In the genomic region with DNA sequence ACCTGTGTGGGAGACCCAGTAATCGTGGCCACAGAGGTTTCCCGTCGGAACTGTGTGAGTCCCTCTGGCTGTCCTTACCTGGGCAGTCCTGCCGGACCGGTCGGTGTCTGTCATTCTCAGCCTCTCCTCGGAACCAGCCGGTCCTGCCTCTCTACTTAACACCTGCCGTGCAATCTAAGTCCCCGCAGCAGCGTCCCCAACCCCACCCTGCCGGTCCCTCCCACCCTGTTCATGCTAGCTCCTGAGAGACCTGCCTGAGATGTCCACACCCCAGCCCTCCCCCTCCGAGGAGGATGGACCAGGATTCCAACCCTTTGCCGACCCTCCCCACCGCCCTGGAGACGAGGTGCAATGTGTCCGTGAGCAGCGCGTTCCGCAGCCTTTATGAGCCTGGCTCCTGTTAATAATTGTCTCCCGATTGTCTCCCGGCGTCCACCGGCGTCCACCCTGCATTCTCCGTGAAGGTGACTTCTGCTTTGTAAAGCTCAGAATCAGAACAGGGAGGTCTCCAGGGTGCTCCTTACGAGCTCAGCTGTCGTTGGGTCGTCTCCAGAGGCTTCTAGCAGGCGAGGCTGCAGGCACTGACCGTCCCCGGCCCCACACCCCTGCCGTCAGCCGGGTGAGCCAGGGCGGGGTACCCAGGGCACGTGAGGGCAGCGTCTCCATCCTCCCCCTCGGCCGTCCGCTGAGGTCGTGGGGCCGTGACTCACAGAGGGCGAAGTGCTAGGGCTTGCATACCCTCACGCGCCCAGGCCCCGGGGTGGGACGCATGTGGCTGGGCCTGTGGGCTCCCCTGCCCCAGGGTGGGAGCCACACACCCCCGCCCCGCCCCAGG, we compare ENCODE assay signal across 16 cellular contexts. TPM values are rescaled to one million over a fixed set of nuclear protein-coding genes. Genes with fewer than 3 reads are reported as not detected.
DNase-seq lines count a peak whose midpoint lies in the region; ATAC-seq, FAIRE-seq and TF ChIP-seq lines count a peak whose summit lies in the region.
"Had no signal": no experiment of that assay in that cellular context is flagged by ENCODE, and none has a peak within 500 bp of the region (broad histone marks: within the 10 kb centered on the region; RNA-seq: fewer than 3 reads in every experiment).

No MANE protein-coding gene starts in this region.

- TF ChIP-seq EP300 in K562 (IDR thresholded peaks at IDR 0.05; ENCODE audit: low read length): no peak

- H3K9me1 ChIP-seq in K562 (ENCODE audit: control insufficient read depth, insufficient read depth, low read length): peaks cover 7% of the 10 kb centered on the region

- H3K4me3 ChIP-seq in K562 (no peak overlapping the region), left lung (no peak overlapping the region), small intestine (ENCODE audit: low read depth in 1 of 2, low read length in 2 of 2) (peak overlapping the region in 1 of 2 donors; percentile 24), uterus (no peak overlapping the region)
- H3K4me3 ChIP-seq: thyroid gland had no signal

- POLR2A ChIA-PET in K562 (lab: Yijun Ruan, JAX): no interaction called here

- TF ChIP-seq POLR2A in K562 (conservative IDR thresholded peaks at IDR 0.05): no peak
- TF ChIP-seq POLR2A in uterus (IDR thresholded peaks at IDR 0.05): no peak

- peaks cover 60% of the 10 kb centered on the region; the same call in 2 of the 3 replicates for H3K36me3 ChIP-seq in K562 (ENCODE audit: control insufficient read depth, insufficient read depth, low read length)
- peaks cover 0 to 79% of the 10 kb centered on the region in 2 donors for H3K36me3 ChIP-seq in left lung
- peaks cover 7 to 11% of the 10 kb centered on the region in 2 donors for H3K36me3 ChIP-seq in small intestine (ENCODE audit: control insufficient read depth in 2 of 2, insufficient read depth in 2 of 2, low read length in 2 of 2)
- no peaks in the 10 kb centered on the region for H3K36me3 ChIP-seq in uterus

- H3K79me2 ChIP-seq in K562 (ENCODE audit: control insufficient read depth, insufficient read depth, low read length): peaks cover 28% of the 10 kb centered on the region

- peaks cover 19% of the 10 kb centered on the region for H4K20me1 ChIP-seq in K562 (replicated peaks; ENCODE audit: control insufficient read depth, insufficient read depth, low read length)

- in situ Hi-C loops in K562 (cut with MboI): no loop called here

- FAIRE-seq in K562 (lab: Jason Lieb, UNC) (no peak), small intestine (lab: Jason Lieb, UNC) (no peak)
- FAIRE-seq: bronchial epithelial cell had no signal

- ATAC-seq in K562 (no peak), left lung (peak; percentile 8), HG02973 (IDR thresholded peaks at IDR 0.05; ENCODE audit: unreplicated experiment) (no peak)

- H3K4me1 ChIP-seq in K562 (replicated peaks in 1 of 2; ENCODE audit: control insufficient read depth in 2 of 2, insufficient read depth in 2 of 2, low read length in 2 of 2) (peaks cover 11 to 72% of the 10 kb centered on the region in 2 experiments; a peak in 4 of 5 replicates), left lung (peaks cover 10 to 63% of the 10 kb centered on the region in 2 donors), small intestine (ENCODE audit: control insufficient read depth in 2 of 2, insufficient read depth in 1 of 2, low read depth in 1 of 2, low read length in 1 of 2) (peaks cover 5 to 16% of the 10 kb centered on the region in 2 donors), uterus (peaks cover 0 to 9% of the 10 kb centered on the region in 2 donors)

- intact Hi-C loops in K562 (cut with micrococcal nuclease) (no loop called here), left lung (cut with DNase I) (no loop called here), uterus (cut with DNase I; ENCODE audit: low total_unique reads) (no loop called here)

- H2AFZ ChIP-seq in K562 (ENCODE audit: low read depth, low read length): no peak overlapping the region

- no peak overlapping the region for H3K4me2 ChIP-seq in K562 (ENCODE audit: insufficient read depth, low read length)

- H3K9me3 ChIP-seq in K562 (replicated peaks; ENCODE audit: control insufficient read depth, insufficient read depth, low read depth, low read length) (no peaks in the 10 kb centered on the region), left lung (no peaks in the 10 kb centered on the region), small intestine (ENCODE audit: control insufficient read depth, low read depth) (no peaks in the 10 kb centered on the region), uterus (no peaks in the 10 kb centered on the region)
- H3K9me3 ChIP-seq: thyroid gland had no signal

- CTCF ChIA-PET in K562 (lab: Yijun Ruan, JAX; ENCODE audit: low intra/inter-chr PET ratio): no interaction called here

- BruUV-seq in K562 (replicated peaks; lab: Mats Ljungman, UMichigan): no TSS peak

- no peak overlapping the region; a peak in 1 of 4 replicates for H3K9ac ChIP-seq in K562 (ENCODE audit: insufficient read depth in 1 of 2, low read depth in 2 of 2, low read length in 2 of 2)

- TF ChIP-seq RAD21 in K562 (CRISPR knock-in tag; conservative IDR thresholded peaks at IDR 0.05 in 1 of 2, IDR thresholded peaks at IDR 0.05 in 1 of 2): no peak

- WGBS in K562 (ENCODE audit: insufficient coverage, low coverage, missing lambda C conversion rate): 94% methylated on average over 20 of the region's 49 CpGs
- WGBS in small intestine, 3 donors: 21 to 63% (median 41%) methylated on average over 46 to 49 of the region's 49 CpGs

- DNase-seq in NCI-H748 (lab: John Stamatoyannopoulos, UW; ENCODE audit: unreplicated experiment) (peak; percentile 34), NCI-H748 treated with DMSO at 0.1 percent for 48 hours (lab: John Stamatoyannopoulos, UW) (no peak), K562 (ENCODE audit: extremely low read depth in 1 of 4, low spot score in 3 of 4) (peak in 1 of 4 experiments; percentile 33), left lung (no peak), small intestine (peak; percentile 85), uterus (no peak)
- no peak for DNase-seq in activated CD4-positive, CD25-positive, alpha-beta regulatory T cell (lab: John Stamatoyannopoulos, UW)
- DNase-seq: 8988T; activated CD4-positive, alpha-beta T cell treated with anti-CD3 and anti-CD28 coated beads, Interleukin-2, amount 50 U/mL, for 4 hours; activated effector memory CD4-positive, alpha-beta T cell treated with Interleukin-2 at 50 U/mL for 16 hours; Karpas-422; OCI-M1; right cardiac atrium; thyroid gland had no signal

- TF ChIP-seq CTCF in K562 (IDR thresholded peaks at IDR 0.05 in 2 of 3, conservative IDR thresholded peaks at IDR 0.05 in 1 of 3; ENCODE audit: insufficient read depth in 2 of 3, low read depth in 1 of 3, low read length in 3 of 3) (no peak), left lung (IDR thresholded peaks at IDR 0.05) (no peak), uterus (IDR thresholded peaks at IDR 0.05) (no peak)

- H3K27me3 ChIP-seq in K562 (ENCODE audit: control insufficient read depth in 2 of 2, insufficient read depth in 2 of 2, low read length in 2 of 2) (no peaks in the 10 kb centered on the region), left lung (no peaks in the 10 kb centered on the region), small intestine (ENCODE audit: control insufficient read depth in 2 of 2, insufficient read depth in 2 of 2, low read length in 2 of 2) (no peaks in the 10 kb centered on the region), uterus (no peaks in the 10 kb centered on the region)
- H3K27me3 ChIP-seq: thyroid gland had no signal

- H3K27ac ChIP-seq in K562 (ENCODE audit: extremely low read depth, low read depth, low read length): no peak overlapping the region
- no peak overlapping the region for H3K27ac ChIP-seq in left lung
- peak overlapping the region; percentile 81 to 87 for H3K27ac ChIP-seq in small intestine (ENCODE audit: low read depth in 1 of 2, low read length in 1 of 2)
- no peak overlapping the region for H3K27ac ChIP-seq in uterus

TF ChIP-seq in K562, 482 proteins besides CTCF, POLR2A, EP300 and RAD21 (continues in another document):
- no peak for TF ChIP-seq ASH1L (IDR thresholded peaks at IDR 0.05; ENCODE audit: borderline replicate concordance, low read depth, partially characterized antibody)
- no peak for TF ChIP-seq ZNF584 (CRISPR knock-in tag; IDR thresholded peaks at IDR 0.05; ENCODE audit: low read depth)
- TF ChIP-seq PCBP1 (IDR thresholded peaks at IDR 0.05; ENCODE audit: low read depth, low read length, poor library complexity, severe bottlenecking): no peak

RNA-seq across cellular contexts. Expression of a gene that starts 10.1 kb away (rescaled TPM):
- total RNA-seq in K562 (2011; cell fraction: chromatin; rRNA removed; ENCODE audit: low replicate concordance): 12.2 and 22.8 TPM in 2 replicates
- 23.4 and 25.7 TPM in 2 replicates for total RNA-seq in K562 (2011; cell fraction: nucleolus; rRNA removed)
- 12.5 and 12.8 TPM in 2 replicates for total RNA-seq in K562 (2011; cell fraction: nucleoplasm; rRNA removed)
- 28.2 and 34.9 TPM in 2 replicates for total RNA-seq in K562 (2014; rRNA removed)
- total RNA-seq in K562 (2014; rRNA removed; fragmentation: Illumina TruSeq; extraction: Trizol): 2.2 and 2.3 TPM in 2 replicates
- total RNA-seq in K562 (2015; rRNA removed; fragmentation: Illumina TruSeq; extraction: Trizol): 10.7 and 14.2 TPM in 2 replicates
- 25.7 and 31.8 TPM in 2 replicates for total RNA-seq in K562 (2021)
- 2.9 and 6.2 TPM in 2 replicates for polyA plus RNA-seq in K562 (2011; rRNA removed)
- 14.1 and 23.9 TPM in 2 replicates for polyA plus RNA-seq in K562 (2011; cell fraction: cytosol; rRNA removed)
- polyA plus RNA-seq in K562 (2011; cell fraction: nucleus; rRNA removed): 8.7 and 14.9 TPM in 2 replicates
- 24.6 and 38.9 TPM in 2 replicates for polyA plus RNA-seq in K562 (2012)
- polyA plus RNA-seq in K562 (2014; fragmentation: Illumina TruSeq; extraction: Trizol): 1.7 and 10.2 TPM in 2 replicates
- under 1 TPM; 0.17 to 0.18 TPM for polyA plus RNA-seq in K562 (2014; fragmentation: Nextera tagmentation; extraction: Ambion mirVana)
- 19.5 and 23.5 TPM in 2 replicates for polyA plus RNA-seq in K562 (2014; rRNA removed)
- polyA minus RNA-seq in K562 (2011; rRNA and poly(A)+ RNA removed): 1.9 and 2.0 TPM in 2 replicates
- polyA minus RNA-seq in K562 (2011; cell fraction: cytosol; rRNA and poly(A)+ RNA removed): 19.5 and 23.5 TPM in 2 replicates
- 6.1 and 6.4 TPM in 2 replicates for polyA minus RNA-seq in K562 (2011; cell fraction: nucleus; rRNA and poly(A)+ RNA removed)
- total RNA-seq in left lung: 10 to 100 TPM; 53.0 to 61.8 TPM
- polyA plus RNA-seq in small intestine: 100 to 1,000 TPM in 2 of 3 donors, 10 to 100 TPM in 1; 64.4 to 118 (median 112) TPM
- total RNA-seq in uterus: 10 to 100 TPM; 25.0 to 44.4 (median 35.8) TPM

Comparison
In these comparisons a context has a peak if more than half of its experiments do, and no peak if none do; other contexts are left out.
1. DNase-seq: peak in NCI-H748 (single experiment) and small intestine (single experiment); none in NCI-H748 treated with DMSO at 0.1 percent for 48 hours (single experiment), left lung (0 of 2), uterus (0 of 2) and activated CD4-positive, CD25-positive, alpha-beta regulatory T cell (0 of 4).
2. H3K27ac ChIP-seq: peak in small intestine (2 of 2); none in K562 (single experiment), left lung (0 of 2) and uterus (0 of 2).